8 cellular contexts compared by ENCODE assay signal in genomic region chr16:67110136-67110847, GRCh38.
DNase-seq lines count a peak whose midpoint lies in the region; ATAC-seq and TF ChIP-seq lines count a peak whose summit lies in the region.

No MANE protein-coding gene starts in this region.

- H3K27ac Mint-ChIP-seq in T-helper 2 cell treated with Interferon-gamma antibody and Interleukin-4, amounts not matched to agents 5 μg/mL and 100 μg/mL, for 36 hours, result peak overlapping the region; percentile 20

- no peak for DNase-seq in T-helper 2 cell treated with Interferon-gamma antibody and Interleukin-4, amounts not matched to agents 5 μg/mL and 100 μg/mL, for 36 hours (ENCODE audit: low spot score)
- no peak for DNase-seq in T-helper 2 cell
- peak; percentile 9 for DNase-seq in glomerular visceral epithelial cell (ENCODE audit: extremely low spot score)
- DNase-seq in putamen (ENCODE audit: low spot score), result peak; percentile 30
- DNase-seq in NCI-H526 treated with DMSO at 0.1 percent for 48 hours (lab: John Stamatoyannopoulos, UW), result no peak
- no peak for DNase-seq in GM19240 (ENCODE audit: insufficient read length, low spot score)

- peak overlapping the region; percentile 77 for H3K27ac ChIP-seq in VCaP

- no peak for TF ChIP-seq CTCF in VCaP (conservative IDR thresholded peaks at IDR 0.05)

- no peaks in the 10 kb centered on the region for H3K27me3 Mint-ChIP-seq in T-helper 2 cell treated with Interferon-gamma antibody and Interleukin-4, amounts not matched to agents 5 μg/mL and 100 μg/mL, for 36 hours (ENCODE audit: low read depth)

- peak overlapping the region; percentile 89 for H3K4me3 Mint-ChIP-seq in T-helper 2 cell treated with Interferon-gamma antibody and Interleukin-4, amounts not matched to agents 5 μg/mL and 100 μg/mL, for 36 hours

- H3K36me3 Mint-ChIP-seq in T-helper 2 cell treated with Interferon-gamma antibody and Interleukin-4, amounts not matched to agents 5 μg/mL and 100 μg/mL, for 36 hours (ENCODE audit: low read depth), result no peaks in the 10 kb centered on the region

- no peaks in the 10 kb centered on the region for H3K9me3 Mint-ChIP-seq in T-helper 2 cell treated with Interferon-gamma antibody and Interleukin-4, amounts not matched to agents 5 μg/mL and 100 μg/mL, for 36 hours

- ATAC-seq in HG03280 (IDR thresholded peaks at IDR 0.05; ENCODE audit: unreplicated experiment), result peak; percentile 23

- H3K4me1 Mint-ChIP-seq in T-helper 2 cell treated with Interferon-gamma antibody and Interleukin-4, amounts not matched to agents 5 μg/mL and 100 μg/mL, for 36 hours (ENCODE audit: low read depth), result peaks cover 13% of the 10 kb centered on the region

Comparison
In these comparisons a context has a peak if more than half of its experiments do, and no peak if none do; other contexts are left out.
1. DNase-seq: peak in glomerular visceral epithelial cell (single experiment) and putamen (single experiment); none in T-helper 2 cell treated with Interferon-gamma antibody and Interleukin-4, amounts not matched to agents 5 μg/mL and 100 μg/mL, for 36 hours (single experiment), T-helper 2 cell (0 of 5), NCI-H526 treated with DMSO at 0.1 percent for 48 hours (single experiment) and GM19240 (single experiment).